ENCODE assay signal across 10 cellular contexts in the genomic region with DNA sequence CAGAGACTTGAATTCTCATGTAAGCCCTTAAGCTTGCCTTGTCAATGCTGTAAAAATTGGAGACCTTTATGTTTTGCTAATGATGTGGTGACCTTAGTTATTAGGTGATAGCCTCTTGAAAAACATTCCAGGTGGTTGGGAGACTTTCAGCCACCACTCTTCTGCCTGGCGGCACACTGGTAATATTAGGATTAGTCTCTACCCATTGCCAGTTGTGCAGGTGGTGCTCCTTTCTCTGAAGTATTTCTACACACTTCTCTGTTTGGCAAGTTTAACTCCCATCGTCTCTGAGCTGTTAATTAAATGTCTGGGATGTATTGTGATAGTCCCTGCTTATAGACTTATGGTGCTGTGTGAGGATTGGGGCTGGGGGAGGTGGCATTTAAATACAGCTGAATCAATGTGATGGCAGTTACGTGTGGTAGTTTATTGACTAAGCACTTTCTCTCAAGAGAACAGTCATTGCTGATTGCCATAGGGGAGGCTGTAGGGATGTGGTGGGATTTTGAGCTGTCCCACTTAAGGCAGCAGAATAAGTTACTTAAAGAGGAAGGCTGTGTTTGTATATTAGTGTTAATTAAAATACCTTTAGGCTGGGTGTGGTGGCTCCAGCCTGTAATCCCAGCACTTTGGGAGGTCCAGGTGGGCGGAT. TPM values are rescaled to one million over a fixed set of nuclear protein-coding genes. Genes with fewer than 3 reads are reported as not detected.
DNase-seq lines count a peak whose midpoint lies in the region; ATAC-seq and TF ChIP-seq lines count a peak whose summit lies in the region.
"Had no signal": no experiment of that assay in that cellular context is flagged by ENCODE, and none has a peak within 500 bp of the region (broad histone marks: within the 10 kb centered on the region; RNA-seq: fewer than 3 reads in every experiment).

No MANE protein-coding gene starts in this region.

- H3K27me3 ChIP-seq in Panc1 (ENCODE audit: control insufficient read depth, insufficient read depth, low read length) (no peaks in the 10 kb centered on the region), psoas muscle (ENCODE audit: insufficient read depth in 3 of 3, low read length in 2 of 3) (no peaks in the 10 kb centered on the region)

- H3K9me3 ChIP-seq in Panc1 (ENCODE audit: control insufficient read depth, insufficient read depth, low read depth, low read length) (no peaks in the 10 kb centered on the region), psoas muscle (no peaks in the 10 kb centered on the region)

- peak overlapping the region; percentile 44 for H3K4me3 Mint-ChIP-seq in Calu3 (ENCODE audit: low read depth, unreplicated experiment)

- H3K27ac ChIP-seq in Panc1 (ENCODE audit: low read length) (peak overlapping the region; percentile 75), epithelial cell of prostate (peak overlapping the region; percentile 96), psoas muscle (peak overlapping the region; percentile 59)

- peaks cover 54% of the 10 kb centered on the region for H3K4me1 ChIP-seq in Panc1 (ENCODE audit: control insufficient read depth, insufficient read depth, low read length)
- H3K4me1 ChIP-seq in psoas muscle = peaks cover 56% of the 10 kb centered on the region

- BruUV-seq in Calu3 (replicated peaks; lab: Mats Ljungman, UMichigan) = no TSS peak
- no TSS peak for BruUV-seq in Panc1 (replicated peaks; lab: Mats Ljungman, UMichigan)

- no peaks in the 10 kb centered on the region for H3K27me3 Mint-ChIP-seq in Calu3 (ENCODE audit: unreplicated experiment)

- POLR2A ChIA-PET in Panc1 (lab: Charles Lee) = interaction anchor here (1.8 kb wide), 1 partner anchor 11 kb away, joined by 5 read pairs; no protein-coding TSS in a partner anchor

- peaks cover 76% of the 10 kb centered on the region for H3K4me1 Mint-ChIP-seq in Calu3 (ENCODE audit: low read depth, unreplicated experiment)

- peak overlapping the region; percentile 90 for H3K27ac Mint-ChIP-seq in Calu3 (ENCODE audit: unreplicated experiment)

- 43 to 64% (median 50%) methylated on average over 4 of the region's 4 CpGs for WGBS in psoas muscle, 3 donors

- CTCF ChIA-PET in Calu3 (lab: Charles Lee) (interaction anchor here (1.0 to 1.5 kb wide), 5 partner anchors 8 to 262 kb away, joined by 5 to 11 read pairs (median 5); no protein-coding TSS in a partner anchor), Panc1 (lab: Charles Lee) (no interaction called here)

- no peaks in the 10 kb centered on the region for H3K9me3 Mint-ChIP-seq in Calu3 (ENCODE audit: low read depth, unreplicated experiment)

- DNase-seq in Calu3 (no peak), Panc1 (ENCODE audit: low read depth, low spot score) (no peak), epithelial cell of prostate (ENCODE audit: low read depth, low spot score) (no peak), psoas muscle (no peak), left colon (no peak)
- no peak for DNase-seq in effector CD8-positive, alpha-beta T cell (lab: John Stamatoyannopoulos, UW)
- no peak for DNase-seq in stimulated activated CD4-positive, alpha-beta T cell treated with anti-CD3 and anti-CD28 coated beads, Interleukin-2, amount 100 ng/mL, for 48 hours
- DNase-seq: Kasumi-1, T-helper 2 cell had no signal

- in situ Hi-C loops in Panc1 (cut with HindIII; ENCODE audit: low pct_unique_long_range_greater_than_20kb, low sequenced_read_pairs) = no loop called here

- intact Hi-C loops in Calu3 (cut with micrococcal nuclease; ENCODE audit: unreplicated experiment) (loop anchor here (1.0 kb wide), 1 partner anchor 7 kb away; no protein-coding TSS in a partner anchor), Panc1 (cut with micrococcal nuclease; ENCODE audit: unreplicated experiment) (no loop called here), psoas muscle (cut with DNase I) (no loop called here), left colon (cut with DNase I, micrococcal nuclease) (no loop called here)

- ATAC-seq in Panc1 (no peak; the same call in 1 of the 2 replicates), psoas muscle (peak in 3 of 4 donors; percentile 36 to 44 (median 38)), HG03159 (IDR thresholded peaks at IDR 0.05; ENCODE audit: unreplicated experiment) (no peak), left colon (no peak)

- TF ChIP-seq CTCF in Calu3 (IDR thresholded peaks at IDR 0.05; ENCODE audit: unreplicated experiment) = no peak
- TF ChIP-seq CTCF in Panc1 (IDR thresholded peaks at IDR 0.05) = no peak
- no peak for TF ChIP-seq CTCF in psoas muscle (IDR thresholded peaks at IDR 0.05)

- H3K4me3 ChIP-seq in Panc1 (ENCODE audit: low read depth in 2 of 2, low read length in 2 of 2) (peak overlapping the region in 1 of 2 experiments; percentile 40; a peak in 2 of 4 replicates), psoas muscle (no peak overlapping the region)

- peaks cover 90% of the 10 kb centered on the region for H3K36me3 Mint-ChIP-seq in Calu3 (ENCODE audit: insufficient read depth, unreplicated experiment)

- H3K36me3 ChIP-seq in Panc1 (ENCODE audit: control insufficient read depth, insufficient read depth, low read length) (no peaks in the 10 kb centered on the region; the same call in 1 of the 2 replicates), psoas muscle (ENCODE audit: insufficient read depth in 1 of 2, low read depth in 1 of 2) (peaks cover 0 to 39% of the 10 kb centered on the region in 2 donors)

RNA-seq across cellular contexts. Expression of a gene that starts 11.7 kb away (rescaled TPM):
- 574 and 592 TPM in 2 replicates for total RNA-seq in Calu3 (2022)
- 484 TPM for total RNA-seq in Panc1 (2021; ENCODE audit: unreplicated experiment)
- polyA plus RNA-seq in Panc1 (2012; ENCODE audit: insufficient read length) = 639 TPM
- total RNA-seq in psoas muscle = 100 to 1,000 TPM; 141 to 189 (median 175) TPM
- 100 to 1,000 TPM; 167 to 284 (median 238) TPM for polyA plus RNA-seq in psoas muscle
- 100 to 1,000 TPM; 422 to 431 TPM for total RNA-seq in left colon

RNA-seq across cellular contexts. Expression of a gene that starts 37.3 kb away (rescaled TPM):
- total RNA-seq in Calu3 (2022) (25.3 and 29.7 TPM in 2 replicates), Panc1 (2021; ENCODE audit: unreplicated experiment) (36.8 TPM), psoas muscle (10 to 100 TPM; 24.9 to 44.2 (median 32.8) TPM), left colon (10 to 100 TPM in 1 of 2 donors, 1 to 10 TPM in 1; 8.2 to 10.1 TPM)
- polyA plus RNA-seq in Panc1 (2012; ENCODE audit: insufficient read length) = 42.9 TPM
- polyA plus RNA-seq in psoas muscle = 100 to 1,000 TPM in 1 of 3 donors, 10 to 100 TPM in 2; 12.6 to 108 (median 31.8) TPM

Comparison
In these comparisons a context has a peak if more than half of its experiments do, and no peak if none do; other contexts are left out.
1. ATAC-seq: peak in psoas muscle (3 of 4); none in Panc1 (single experiment), HG03159 (single experiment) and left colon (single experiment).
2. Peak in every context shown above with its lines, with median percentiles within 50 percentile points of each other: H3K27ac ChIP-seq.